In genomic region chr11:132312616-132313210, GRCh38 we compare ENCODE assay signal across 8 cellular contexts.
A peak's percentile ranks its signal among the peaks of the same experiment; 100 is the strongest.
DNase-seq lines count a peak whose midpoint lies in the region; ATAC-seq, FAIRE-seq and TF ChIP-seq lines count a peak whose summit lies in the region.

No MANE protein-coding gene starts in this region.

- no peaks in the 10 kb centered on the region for H3K27me3 Mint-ChIP-seq in activated CD4-positive, alpha-beta T cell treated with anti-CD3 and anti-CD28 coated beads, Interleukin-2, amount 10 ng/mL, durations not matched to agents 7 days and 5 days

- DNase-seq in LoVo (ENCODE audit: low spot score) (peak; percentile 1), astrocyte of the hippocampus (ENCODE audit: low read depth, low spot score) (peak; percentile 70), left kidney (ENCODE audit: low read depth, low spot score) (peak; percentile 63), HTR-8/SVneo (ENCODE audit: insufficient read length, low spot score) (no peak), GDM1 (lab: John Stamatoyannopoulos, UW) (no peak)
- DNase-seq in activated CD4-positive, alpha-beta T cell treated with anti-CD3 and anti-CD28 coated beads, Interleukin-2, amount 10 ng/mL, durations not matched to agents 7 days and 5 days: no peak

- H3K9me3 Mint-ChIP-seq in activated CD4-positive, alpha-beta T cell treated with anti-CD3 and anti-CD28 coated beads, Interleukin-2, amount 10 ng/mL, durations not matched to agents 7 days and 5 days: no peaks in the 10 kb centered on the region

- H3K36me3 Mint-ChIP-seq in activated CD4-positive, alpha-beta T cell treated with anti-CD3 and anti-CD28 coated beads, Interleukin-2, amount 10 ng/mL, durations not matched to agents 7 days and 5 days (ENCODE audit: low read depth): no peaks in the 10 kb centered on the region

- CTCF ChIA-PET in activated CD4-positive, alpha-beta T cell treated with anti-CD3 and anti-CD28 coated beads, Interleukin-2, amount 10 ng/mL, durations not matched to agents 7 days and 5 days (lab: Charles Lee): interaction anchor here (1.0 to 1.6 kb wide), 6 partner anchors 11 to 26 kb away, joined by 3 read pairs; no protein-coding TSS in a partner anchor

- no peak overlapping the region for H3K27ac Mint-ChIP-seq in activated CD4-positive, alpha-beta T cell treated with anti-CD3 and anti-CD28 coated beads, Interleukin-2, amount 10 ng/mL, durations not matched to agents 7 days and 5 days

- no peak for ATAC-seq in HG02588 (IDR thresholded peaks at IDR 0.05; ENCODE audit: unreplicated experiment)

- POLR2A ChIA-PET in activated CD4-positive, alpha-beta T cell treated with anti-CD3 and anti-CD28 coated beads, Interleukin-2, amount 10 ng/mL, durations not matched to agents 7 days and 5 days (lab: Charles Lee): no interaction called here

- no peaks in the 10 kb centered on the region for H3K4me1 Mint-ChIP-seq in activated CD4-positive, alpha-beta T cell treated with anti-CD3 and anti-CD28 coated beads, Interleukin-2, amount 10 ng/mL, durations not matched to agents 7 days and 5 days

- TF ChIP-seq CTCF in GM12875 (IDR thresholded peaks at IDR 0.05; ENCODE audit: borderline replicate concordance, insufficient read depth, low read depth, low read length): peak; percentile 88

- no peak for FAIRE-seq in HTR-8/SVneo (lab: Jason Lieb, UNC)

- no peak overlapping the region for H3K4me3 Mint-ChIP-seq in activated CD4-positive, alpha-beta T cell treated with anti-CD3 and anti-CD28 coated beads, Interleukin-2, amount 10 ng/mL, durations not matched to agents 7 days and 5 days

- no peak overlapping the region for H3K4me3 ChIP-seq in GM12875 (ENCODE audit: low read depth, low read length)

Comparison
In these comparisons a context has a peak if more than half of its experiments do, and no peak if none do; other contexts are left out.
1. DNase-seq: peak in LoVo (single experiment), astrocyte of the hippocampus (single experiment) and left kidney (single experiment); none in HTR-8/SVneo (single experiment), activated CD4-positive, alpha-beta T cell treated with anti-CD3 and anti-CD28 coated beads, Interleukin-2, amount 10 ng/mL, durations not matched to agents 7 days and 5 days (single experiment) and GDM1 (single experiment).